In genomic region chr11:17744151-17744940, GRCh38 we compare ENCODE assay signal across 27 cellular contexts. TPM values are rescaled to one million over a fixed set of nuclear protein-coding genes. Genes with fewer than 3 reads are reported as not detected.
DNase-seq lines count a peak whose midpoint lies in the region; ATAC-seq and TF ChIP-seq lines count a peak whose summit lies in the region.
"Had no signal": no experiment of that assay in that cellular context is flagged by ENCODE, and none has a peak within 500 bp of the region (broad histone marks: within the 10 kb centered on the region; RNA-seq: fewer than 3 reads in every experiment).

No MANE protein-coding gene starts in this region.

- TF ChIP-seq CTCF in IMR-90 (conservative IDR thresholded peaks at IDR 0.05; ENCODE audit: low read depth, low read length) (no peak), osteoblast (IDR thresholded peaks at IDR 0.05; ENCODE audit: extremely low read depth, low read depth, low read length) (no peak), GM13976 (IDR thresholded peaks at IDR 0.05; ENCODE audit: borderline replicate concordance, control extremely low read depth, extremely low read depth, insufficient read depth, missing control alignments) (no peak), MM.1S (IDR thresholded peaks at IDR 0.05; ENCODE audit: low read length) (no peak)

- no peak overlapping the region for H2AK5ac ChIP-seq in IMR-90 (ENCODE audit: low read depth, low read length)

- no peak overlapping the region for H2BK20ac ChIP-seq in IMR-90 (ENCODE audit: low read depth, low read length)

- peak; percentile 2 for DNase-seq in activated T-cell treated with anti-CD3 and anti-CD28 coated beads, Interleukin-2, amount 50 U/mL, for 1 hour
- DNase-seq in activated T-cell treated with anti-CD3 and anti-CD28 coated beads, Interleukin-2, amount 50 U/mL, for 48 hours: no peak
- DNase-seq in IMR-90: peak; percentile 34
- peak; percentile 65 for DNase-seq in cerebellum (ENCODE audit: low spot score)
- DNase-seq in osteoblast (ENCODE audit: insufficient read length, low spot score, missing footprints): peak; percentile 95
- DNase-seq in GM13976 (ENCODE audit: low spot score): no peak
- DNase-seq in MM.1S: no peak
- DNase-seq: 8988T; activated CD4-positive, alpha-beta memory T cell treated with anti-CD3 and anti-CD28 coated beads for 36 hours; activated T-cell treated with anti-CD3 and anti-CD28 coated beads, Interleukin-2, amount 50 U/mL, for 24 hours; effector memory CD8-positive, alpha-beta T cell; esophagus squamous epithelium; left ventricle myocardium inferior; NCI-H1436 treated with DMSO at 0.1 percent for 48 hours; NCI-H774; OCI-M1; stimulated activated CD4-positive, alpha-beta T cell treated with anti-CD3 and anti-CD28 coated beads, Interleukin-4, amount 100 ng/mL, for 4 hours; T-helper 17 cell had no signal

- H2AK9ac ChIP-seq in IMR-90 (replicated peaks; ENCODE audit: low read depth, low read length, poor library complexity): peak overlapping the region; percentile 87

- H4K91ac ChIP-seq in IMR-90 (ENCODE audit: insufficient read depth, low read depth, low read length): no peak overlapping the region

- no peak for TF ChIP-seq POLR2A in IMR-90 (IDR thresholded peaks at IDR 0.05; ENCODE audit: low read depth, low read length)

- no peak overlapping the region for H2BK15ac ChIP-seq in IMR-90 (ENCODE audit: low read depth, low read length)

- no TSS peak for BruUV-seq in IMR-90 (replicated peaks; lab: Mats Ljungman, UMichigan)

- H4K8ac ChIP-seq in IMR-90 (ENCODE audit: low read depth in 2 of 2, low read length in 2 of 2): no peak overlapping the region

- no peak overlapping the region for H2BK5ac ChIP-seq in IMR-90 (ENCODE audit: low read depth, low read length, poor library complexity, severe bottlenecking)

- CTCF ChIA-PET in IMR-90 (lab: Yijun Ruan, JAX): interaction anchor here (1.3 kb wide), 1 partner anchor 234 kb away, joined by 3 read pairs; no protein-coding TSS in a partner anchor

- no peak overlapping the region for H2BK120ac ChIP-seq in IMR-90 (ENCODE audit: low read depth, low read length)

- H3K9ac ChIP-seq in IMR-90 (ENCODE audit: low read depth, low read length): no peak overlapping the region
- H3K9ac ChIP-seq in MM.1S (ENCODE audit: low read length): no peak overlapping the region
- H3K9ac ChIP-seq: BLaER1 treated with 17β-estradiol and CSF1 and Interleukin-3, amounts not matched to agents 10 nM and 100 nM had no signal

- peaks cover 22% of the 10 kb centered on the region for H3K27me3 ChIP-seq in IMR-90 (ENCODE audit: control insufficient read depth, insufficient read depth, low read length)
- peaks cover 22% of the 10 kb centered on the region for H3K27me3 ChIP-seq in osteoblast (ENCODE audit: insufficient read depth, low read length)
- peaks cover 71% of the 10 kb centered on the region for H3K27me3 ChIP-seq in MM.1S (replicated peaks; ENCODE audit: insufficient read depth, low read length)
- H3K27me3 ChIP-seq: ascending aorta; BLaER1 treated with 17β-estradiol and CSF1 and Interleukin-3, amounts not matched to agents 10 nM and 100 nM had no signal

- H3K9me3 ChIP-seq in IMR-90 (ENCODE audit: control insufficient read depth, insufficient read depth, low read length): no peaks in the 10 kb centered on the region
- no peaks in the 10 kb centered on the region for H3K9me3 ChIP-seq in osteoblast (ENCODE audit: low read depth, low read length)
- H3K9me3 ChIP-seq in MM.1S (replicated peaks; ENCODE audit: insufficient read depth, low read length): no peaks in the 10 kb centered on the region
- H3K9me3 ChIP-seq: ascending aorta; BLaER1 treated with 17β-estradiol and CSF1 and Interleukin-3, amounts not matched to agents 10 nM and 100 nM; esophagus squamous epithelium; left ventricle myocardium inferior; mucosa of descending colon had no signal

- H3K36me3 ChIP-seq in IMR-90 (ENCODE audit: control insufficient read depth, insufficient read depth, low read length): no peaks in the 10 kb centered on the region
- H3K36me3 ChIP-seq in osteoblast (ENCODE audit: insufficient read depth, low read length): no peaks in the 10 kb centered on the region
- H3K36me3 ChIP-seq in MM.1S (replicated peaks; ENCODE audit: insufficient read depth, low read length): no peaks in the 10 kb centered on the region
- H3K36me3 ChIP-seq: ascending aorta; BLaER1 treated with 17β-estradiol and CSF1 and Interleukin-3, amounts not matched to agents 10 nM and 100 nM; esophagus squamous epithelium; left ventricle myocardium inferior; SJSA1 had no signal

- no peaks in the 10 kb centered on the region for H3K9me1 ChIP-seq in IMR-90 (ENCODE audit: insufficient read depth, low read length)

- H3K4me1 ChIP-seq in IMR-90 (ENCODE audit: control insufficient read depth, insufficient read depth, low read length) (no peaks in the 10 kb centered on the region), osteoblast (ENCODE audit: insufficient read depth, low read length) (peaks cover 6% of the 10 kb centered on the region), MM.1S (ENCODE audit: low read length) (no peaks in the 10 kb centered on the region)
- H3K4me1 ChIP-seq: ascending aorta, left ventricle myocardium inferior, SJSA1 had no signal

- POLR2A ChIA-PET in IMR-90 (lab: Charles Lee; ENCODE audit: unreplicated experiment): no interaction called here

- no peak overlapping the region for H3K18ac ChIP-seq in IMR-90 (ENCODE audit: low read depth, low read length)

- H3K23ac ChIP-seq in IMR-90 (ENCODE audit: low read depth, low read length): no peak overlapping the region

- dilution Hi-C loops in IMR-90 (cut with HindIII; ENCODE audit: low sequenced_read_pairs, unreplicated experiment): loop anchor here (25.0 kb wide), 1 partner anchor 243 kb away; no protein-coding TSS in a partner anchor

- H4K20me1 ChIP-seq in IMR-90 (ENCODE audit: insufficient read depth, low read length) (no peaks in the 10 kb centered on the region; the same call in 1 of the 2 replicates), osteoblast (ENCODE audit: insufficient read depth, low read length) (no peaks in the 10 kb centered on the region), MM.1S (ENCODE audit: insufficient read depth, low read length) (no peaks in the 10 kb centered on the region)

- H3F3A ChIP-seq in MM.1S (ENCODE audit: insufficient read depth, low read length): no peaks in the 10 kb centered on the region

- H3K79me1 ChIP-seq in IMR-90 (ENCODE audit: low read depth in 1 of 2, low read length in 2 of 2): no peaks in the 10 kb centered on the region

- no peaks in the 10 kb centered on the region for H3K9me2 ChIP-seq in MM.1S (replicated peaks; ENCODE audit: insufficient read depth, low read length)

- in situ Hi-C loops in IMR-90 (cut with MboI; ENCODE audit: low sequenced_read_pairs): no loop called here
- in situ Hi-C loops in GM13976 (cut with MboI; ENCODE audit: low sequenced_read_pairs, unreplicated experiment): no loop called here

- peak overlapping the region; percentile 33 for H2AFZ ChIP-seq in IMR-90 (replicated peaks; ENCODE audit: low read length, poor library complexity)
- no peak overlapping the region for H2AFZ ChIP-seq in osteoblast (ENCODE audit: low read length)
- H2AFZ ChIP-seq in MM.1S (ENCODE audit: low read length): no peak overlapping the region

- H3K79me2 ChIP-seq in osteoblast (ENCODE audit: insufficient read depth, low read length) (no peaks in the 10 kb centered on the region), MM.1S (ENCODE audit: low read length) (no peaks in the 10 kb centered on the region)

- H3K27ac ChIP-seq in IMR-90 (ENCODE audit: insufficient read depth, low read length) (no peak overlapping the region), osteoblast (ENCODE audit: low read depth, low read length) (no peak overlapping the region), MM.1S (ENCODE audit: low read length) (no peak overlapping the region)
- H3K27ac ChIP-seq: ascending aorta; BLaER1 treated with 17β-estradiol and CSF1 and Interleukin-3, amounts not matched to agents 10 nM and 100 nM; esophagus squamous epithelium; left ventricle myocardium inferior; SJSA1 had no signal

- H3K4me2 ChIP-seq in IMR-90 (ENCODE audit: low read depth, low read length) (no peak overlapping the region), osteoblast (ENCODE audit: insufficient read depth, low read length) (peak overlapping the region; percentile 36), MM.1S (ENCODE audit: low read depth, low read length) (no peak overlapping the region)
- H3K4me2 ChIP-seq: BLaER1 treated with 17β-estradiol and CSF1 and Interleukin-3, amounts not matched to agents 10 nM and 100 nM had no signal

- no peak overlapping the region for H4K5ac ChIP-seq in IMR-90 (ENCODE audit: low read depth, low read length)

- H3K56ac ChIP-seq in IMR-90 (ENCODE audit: extremely low read depth, insufficient read depth, low read length): no peak overlapping the region

- H3K4ac ChIP-seq in IMR-90 (ENCODE audit: low read depth, low read length): no peak overlapping the region

- intact Hi-C loops in IMR-90 (cut with micrococcal nuclease): no loop called here

- no peak overlapping the region for H3K4me3 ChIP-seq in IMR-90 (ENCODE audit: insufficient read depth, low read depth, low read length)
- H3K4me3 ChIP-seq in osteoblast (ENCODE audit: insufficient read depth, low read length): no peak overlapping the region
- no peak overlapping the region for H3K4me3 ChIP-seq in MM.1S (ENCODE audit: low read length)
- H3K4me3 ChIP-seq: ascending aorta; BLaER1 treated with 17β-estradiol and CSF1 and Interleukin-3, amounts not matched to agents 10 nM and 100 nM; esophagus squamous epithelium; left ventricle myocardium inferior; mucosa of descending colon; SJSA1 had no signal

- no peak for TF ChIP-seq RAD21 in IMR-90 (IDR thresholded peaks at IDR 0.05; ENCODE audit: low read length)

- H3K14ac ChIP-seq in IMR-90 (replicated peaks; ENCODE audit: low read depth, low read length): no peak overlapping the region

- WGBS in IMR-90 (ENCODE audit: extremely low coverage in 2 of 2, insufficient read length in 1 of 2), 2 experiments: 60% methylated on average over 5 of the region's 10 CpGs; no CpG with 5 or more reads in 1 of the 2 experiments

- ATAC-seq in IMR-90 (ENCODE audit: low read depth): no peak; the same call in 1 of the 2 replicates
- ATAC-seq in HG02642 (IDR thresholded peaks at IDR 0.05; ENCODE audit: poor library complexity, unreplicated experiment): no peak
- ATAC-seq: activated naive CD4-positive, alpha-beta T cell treated with anti-CD3 and anti-CD28 coated beads, Interleukin-2, amount 50 U/mL, for 72 hours; effector memory CD8-positive, alpha-beta T cell; mucosa of descending colon; T-helper 17 cell had no signal

RNA-seq across cellular contexts. Expression of gene KCNC1, which starts 9.8 kb away (rescaled TPM):
- not detected in 2 replicates for total RNA-seq in IMR-90 (2012; rRNA removed)
- polyA plus RNA-seq in IMR-90 (2012; rRNA removed): 0.03 and 0.11 TPM in 2 replicates
- polyA plus RNA-seq in IMR-90 (2012; cell fraction: cytosol; rRNA removed): 0.02 and 0.10 TPM in 2 replicates
- 0.11 and 0.22 TPM in 2 replicates for polyA plus RNA-seq in IMR-90 (2012; cell fraction: nucleus; rRNA removed; ENCODE audit: low replicate concordance)
- 16.8 TPM for total RNA-seq in cerebellum
- under 0.01 TPM in 1 of 2 replicates, not detected in the other for total RNA-seq in osteoblast
- total RNA-seq: activated CD4-positive, alpha-beta memory T cell treated with anti-CD3 and anti-CD28 coated beads for 36 hours; activated naive CD4-positive, alpha-beta T cell treated with anti-CD3 and anti-CD28 coated beads, Interleukin-2, amount 50 U/mL, for 72 hours; ascending aorta; esophagus squamous epithelium; left ventricle myocardium inferior; pulmonary artery endothelial cell; SJSA1; T-helper 17 cell had no signal

RNA-seq across cellular contexts. Expression of gene MYOD1, which starts 25.0 kb away (rescaled TPM):
- not detected in 2 replicates for total RNA-seq in IMR-90 (2012; rRNA removed)
- not detected in 2 replicates for polyA plus RNA-seq in IMR-90 (2012; rRNA removed)
- polyA plus RNA-seq in IMR-90 (2012; cell fraction: cytosol; rRNA removed): not detected in 2 replicates
- polyA plus RNA-seq in IMR-90 (2012; cell fraction: nucleus; rRNA removed; ENCODE audit: low replicate concordance): not detected in 2 replicates
- not detected for total RNA-seq in cerebellum
- not detected in 2 replicates for total RNA-seq in osteoblast
- total RNA-seq: activated CD4-positive, alpha-beta memory T cell treated with anti-CD3 and anti-CD28 coated beads for 36 hours; activated naive CD4-positive, alpha-beta T cell treated with anti-CD3 and anti-CD28 coated beads, Interleukin-2, amount 50 U/mL, for 72 hours; ascending aorta; esophagus squamous epithelium; left ventricle myocardium inferior; mucosa of descending colon; pulmonary artery endothelial cell; SJSA1; T-helper 17 cell had no signal
- polyA plus RNA-seq: neural cell, urinary bladder had no signal

Comparison
In these comparisons a context has a peak if more than half of its experiments do, and no peak if none do; other contexts are left out.
1. DNase-seq: peak in activated T-cell treated with anti-CD3 and anti-CD28 coated beads, Interleukin-2, amount 50 U/mL, for 1 hour (single experiment), IMR-90 (single experiment), cerebellum (single experiment) and osteoblast (single experiment); none in activated T-cell treated with anti-CD3 and anti-CD28 coated beads, Interleukin-2, amount 50 U/mL, for 48 hours (0 of 2), GM13976 (single experiment) and MM.1S (single experiment).
2. RNA of gene KCNC1, which starts 9.8 kb away (total RNA-seq): 16.8 TPM in cerebellum (single experiment); not detected in IMR-90 and under 0.01 TPM in osteoblast; every median in the first group is over 10 times any median in the second.